Comparison of ENCODE assay signal across 10 cellular contexts in genomic region chr16:23842137-23842600, GRCh38. TPM values are rescaled to one million over a fixed set of nuclear protein-coding genes. Genes with fewer than 3 reads are reported as not detected.
DNase-seq lines count a peak whose midpoint lies in the region; ATAC-seq and TF ChIP-seq lines count a peak whose summit lies in the region.
"Had no signal": no experiment of that assay in that cellular context is flagged by ENCODE, and none has a peak within 500 bp of the region (broad histone marks: within the 10 kb centered on the region; RNA-seq: fewer than 3 reads in every experiment).

No MANE protein-coding gene starts in this region.

- H3K36me3 ChIP-seq in gastroesophageal sphincter: no peaks in the 10 kb centered on the region
- H3K36me3 ChIP-seq: SJSA1 had no signal

- H3K4me1 Mint-ChIP-seq in activated naive CD8-positive, alpha-beta T cell treated with anti-CD3 and anti-CD28 coated beads, Interleukin-2, amount 50 U/mL, for 24 hours: peaks cover 94% of the 10 kb centered on the region

- H3K4me1 ChIP-seq in gastroesophageal sphincter: peaks cover 0 to 6% (median 0%) of the 10 kb centered on the region in 3 donors
- H3K4me1 ChIP-seq: SJSA1 had no signal

- no peak for TF ChIP-seq EP300 in gastroesophageal sphincter (IDR thresholded peaks at IDR 0.05)

- 87 to 100% methylated on average over 3 of the region's 3 CpGs for WGBS in gastroesophageal sphincter (ENCODE audit: low coverage in 1 of 2), 2 donors

- DNase-seq in activated naive CD8-positive, alpha-beta T cell treated with anti-CD3 and anti-CD28 coated beads, Interleukin-2, amount 50 U/mL, for 24 hours: no peak
- DNase-seq in NCI-H2029 (lab: John Stamatoyannopoulos, UW) (no peak), SK-N-DZ (ENCODE audit: low spot score) (no peak), NAMALWA (ENCODE audit: low spot score) (no peak)

- peak; percentile 57 for ATAC-seq in GM18519 (IDR thresholded peaks at IDR 0.05; ENCODE audit: low FRiP score, unreplicated experiment)
- ATAC-seq in GM21526 (IDR thresholded peaks at IDR 0.05; ENCODE audit: low FRiP score, unreplicated experiment): peak; percentile 45
- peak; percentile 69 for ATAC-seq in HG03442 (IDR thresholded peaks at IDR 0.05; ENCODE audit: unreplicated experiment)
- peak; percentile 93 for ATAC-seq in activated naive CD8-positive, alpha-beta T cell treated with anti-CD3 and anti-CD28 coated beads, Interleukin-2, amount 50 U/mL, for 24 hours
- ATAC-seq in gastroesophageal sphincter: no peak

- H3K4me3 Mint-ChIP-seq in activated naive CD8-positive, alpha-beta T cell treated with anti-CD3 and anti-CD28 coated beads, Interleukin-2, amount 50 U/mL, for 24 hours: peak overlapping the region; percentile 30

- peak overlapping the region; percentile 89 for H3K27ac Mint-ChIP-seq in activated naive CD8-positive, alpha-beta T cell treated with anti-CD3 and anti-CD28 coated beads, Interleukin-2, amount 50 U/mL, for 24 hours

- H3K27me3 Mint-ChIP-seq in activated naive CD8-positive, alpha-beta T cell treated with anti-CD3 and anti-CD28 coated beads, Interleukin-2, amount 50 U/mL, for 24 hours: no peaks in the 10 kb centered on the region

- peaks cover 2% of the 10 kb centered on the region for H3K9me3 Mint-ChIP-seq in activated naive CD8-positive, alpha-beta T cell treated with anti-CD3 and anti-CD28 coated beads, Interleukin-2, amount 50 U/mL, for 24 hours

- no peaks in the 10 kb centered on the region for H3K9me3 ChIP-seq in gastroesophageal sphincter
- H3K9me3 ChIP-seq: SJSA1 had no signal

- H3K27ac ChIP-seq in gastroesophageal sphincter: no peak overlapping the region
- H3K27ac ChIP-seq: SJSA1 had no signal

- TF ChIP-seq CTCF in gastroesophageal sphincter (IDR thresholded peaks at IDR 0.05): no peak

- no peak for TF ChIP-seq POLR2A in gastroesophageal sphincter (IDR thresholded peaks at IDR 0.05)

- H3K4me3 ChIP-seq in gastroesophageal sphincter: no peak overlapping the region
- H3K4me3 ChIP-seq: SJSA1 had no signal

- H3K27me3 ChIP-seq in gastroesophageal sphincter: peaks cover 39% of the 10 kb centered on the region

- peaks cover 49% of the 10 kb centered on the region for H3K36me3 Mint-ChIP-seq in activated naive CD8-positive, alpha-beta T cell treated with anti-CD3 and anti-CD28 coated beads, Interleukin-2, amount 50 U/mL, for 24 hours (ENCODE audit: low read depth)

RNA-seq across cellular contexts. Expression of gene PRKCB, which starts 6.4 kb away (rescaled TPM):
- polyA plus RNA-seq in SK-N-DZ (2014; cell fraction: cytosol; rRNA removed): 0.06 and 0.10 TPM in 2 replicates
- polyA plus RNA-seq in SK-N-DZ (2014; cell fraction: nucleus; rRNA removed): 0.14 TPM in 1 of 2 replicates, not detected in the other
- total RNA-seq in gastroesophageal sphincter: 10 to 100 TPM; 10.7 to 23.9 (median 18.2) TPM
- total RNA-seq: M059J had no signal
